ENCODE assay signal across 8 cellular contexts in the genomic region with DNA sequence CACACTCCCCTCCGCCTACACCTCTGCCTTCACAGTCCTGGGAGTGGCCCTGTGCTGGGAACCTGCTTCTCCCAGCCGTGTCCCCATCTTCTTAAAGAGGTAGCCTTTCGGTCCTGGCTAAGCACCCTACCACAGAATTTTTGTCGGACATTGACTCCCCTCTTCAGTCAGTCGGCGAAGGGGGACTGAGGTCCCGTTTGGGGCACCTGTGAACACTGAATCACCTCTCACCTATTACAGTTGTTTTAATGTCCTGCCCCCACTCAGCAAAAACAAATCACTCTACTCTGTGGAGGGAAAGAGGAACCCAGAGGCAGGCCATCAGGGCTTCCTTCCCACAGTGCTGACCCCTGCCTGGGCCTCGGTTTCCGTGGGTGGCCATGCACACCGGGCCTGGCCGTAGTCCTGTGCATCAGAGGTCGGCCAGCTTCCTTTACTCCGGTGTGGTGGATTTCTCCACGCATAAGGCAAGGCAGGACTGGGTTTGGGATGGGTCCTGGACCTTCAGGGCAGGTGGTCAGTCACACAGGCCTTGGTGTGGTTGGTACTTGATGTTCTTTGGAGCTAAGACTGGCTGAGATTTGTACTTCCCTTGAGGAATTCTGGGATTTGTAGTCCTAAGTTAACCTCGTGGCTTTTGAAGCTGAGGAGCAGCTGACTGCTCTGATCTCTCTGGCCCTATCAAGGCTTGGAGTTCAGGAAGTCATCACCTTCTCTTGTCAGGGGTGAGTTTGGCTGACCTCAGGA. TPM values are rescaled to one million over a fixed set of nuclear protein-coding genes. Genes with fewer than 3 reads are reported as not detected.
A peak's percentile ranks its signal among the peaks of the same experiment; 100 is the strongest.
DNase-seq lines count a peak whose midpoint lies in the region; ATAC-seq and TF ChIP-seq lines count a peak whose summit lies in the region.

No MANE protein-coding gene starts in this region.

- peak overlapping the region; percentile 85 for H3K4me3 Mint-ChIP-seq in effector memory CD8-positive, alpha-beta T cell

- H3K27me3 ChIP-seq in tibial artery (no peaks in the 10 kb centered on the region), HAP-1 (ENCODE audit: low read depth) (no peaks in the 10 kb centered on the region)

- H3K9me3 ChIP-seq in tibial artery, result no peaks in the 10 kb centered on the region
- H3K9me3 ChIP-seq in HAP-1, result no peaks in the 10 kb centered on the region

- DNase-seq in DMS79 treated with DMSO at 0.1 percent for 48 hours (lab: John Stamatoyannopoulos, UW) (peak; percentile 46), SK-MEL-5 (ENCODE audit: low read depth, low spot score) (peak; percentile 76), lung microvascular endothelial cell (ENCODE audit: low read depth in 2 of 2) (peak; percentile 61 to 63), tibial artery (peak; percentile 35 to 77), HAP-1 (ENCODE audit: low spot score in 2 of 2) (no peak)
- DNase-seq in effector memory CD8-positive, alpha-beta T cell, result no peak
- DNase-seq in activated CD4-positive, alpha-beta T cell treated with anti-CD3 and anti-CD28 coated beads for 4 hours, result no peak

- H3K36me3 Mint-ChIP-seq in effector memory CD8-positive, alpha-beta T cell (ENCODE audit: insufficient read depth), result peaks cover 43% of the 10 kb centered on the region

- H3K4me1 ChIP-seq in tibial artery (peaks cover 0 to 39% (median 27%) of the 10 kb centered on the region in 4 donors), HAP-1 (no peaks in the 10 kb centered on the region)

- H3K36me3 ChIP-seq in tibial artery (peaks cover 29 to 42% (median 40%) of the 10 kb centered on the region in 3 donors), HAP-1 (replicated peaks) (peaks cover 43% of the 10 kb centered on the region)

- H3K27me3 Mint-ChIP-seq in effector memory CD8-positive, alpha-beta T cell, result no peaks in the 10 kb centered on the region

- in situ Hi-C loops in SK-MEL-5 (cut with HindIII; ENCODE audit: low pct_unique_long_range_greater_than_20kb, low sequenced_read_pairs), result no loop called here
- in situ Hi-C loops in HAP-1 (cut with MboI; ENCODE audit: low sequenced_read_pairs), result no loop called here

- peaks cover 31 to 35% of the 10 kb centered on the region in 2 donors for H3K4me1 Mint-ChIP-seq in effector memory CD8-positive, alpha-beta T cell (ENCODE audit: low read depth in 2 of 2)

- H3K27ac ChIP-seq in tibial artery, result peak overlapping the region; percentile 97 to 98

- no peak for TF ChIP-seq CTCF in tibial artery (IDR thresholded peaks at IDR 0.05)

- H3K27ac Mint-ChIP-seq in effector memory CD8-positive, alpha-beta T cell, result peak overlapping the region; percentile 73 to 91

- peak; percentile 19 for ATAC-seq in HG02938 (IDR thresholded peaks at IDR 0.05; ENCODE audit: unreplicated experiment)
- peak; percentile 10 for ATAC-seq in effector memory CD8-positive, alpha-beta T cell (replicated peaks)

- H3K4me3 ChIP-seq in tibial artery (peak overlapping the region; percentile 90 to 94), HAP-1 (no peak overlapping the region)

- no peaks in the 10 kb centered on the region for H3K9me3 Mint-ChIP-seq in effector memory CD8-positive, alpha-beta T cell

- intact Hi-C loops in tibial artery (cut with DNase I; ENCODE audit: low total_unique reads), result loop anchor here (1.0 to 2.0 kb wide), 2 partner anchors 21 to 26 kb away; no protein-coding TSS in a partner anchor

RNA-seq across cellular contexts. Expression of a gene that starts 0.7 kb away (rescaled TPM):
- 17.7 and 19.5 TPM in 2 replicates for total RNA-seq in SK-MEL-5 (2014; rRNA removed; shearing (Covaris generic))
- polyA plus RNA-seq in SK-MEL-5 (2015; cell fraction: cytosol; rRNA removed), result 20.9 and 21.4 TPM in 2 replicates
- 26.0 and 34.1 TPM in 2 replicates for polyA plus RNA-seq in SK-MEL-5 (2015; cell fraction: nucleus; rRNA removed)
- total RNA-seq in lung microvascular endothelial cell, result 19.0 and 39.9 TPM in 2 replicates

RNA-seq across cellular contexts. Expression of a gene that starts 22.3 kb away (rescaled TPM):
- 211 and 237 TPM in 2 replicates for total RNA-seq in SK-MEL-5 (2014; rRNA removed; shearing (Covaris generic))
- polyA plus RNA-seq in SK-MEL-5 (2015; cell fraction: cytosol; rRNA removed), result 342 and 460 TPM in 2 replicates
- polyA plus RNA-seq in SK-MEL-5 (2015; cell fraction: nucleus; rRNA removed), result 311 and 351 TPM in 2 replicates
- 200 and 237 TPM in 2 replicates for total RNA-seq in lung microvascular endothelial cell

RNA-seq across cellular contexts. Expression of a gene that starts 24.7 kb away (rescaled TPM):
- total RNA-seq in SK-MEL-5 (2014; rRNA removed; shearing (Covaris generic)), result 5.7 and 5.9 TPM in 2 replicates
- 9.3 and 12.9 TPM in 2 replicates for polyA plus RNA-seq in SK-MEL-5 (2015; cell fraction: cytosol; rRNA removed)
- polyA plus RNA-seq in SK-MEL-5 (2015; cell fraction: nucleus; rRNA removed), result 47.1 and 73.2 TPM in 2 replicates
- total RNA-seq in lung microvascular endothelial cell, result 1.5 and 1.8 TPM in 2 replicates

RNA-seq across cellular contexts. Expression of a gene that starts 24.9 kb away (rescaled TPM):
- 131 and 144 TPM in 2 replicates for total RNA-seq in SK-MEL-5 (2014; rRNA removed; shearing (Covaris generic))
- polyA plus RNA-seq in SK-MEL-5 (2015; cell fraction: cytosol; rRNA removed), result 99.9 and 135 TPM in 2 replicates
- 210 and 223 TPM in 2 replicates for polyA plus RNA-seq in SK-MEL-5 (2015; cell fraction: nucleus; rRNA removed)
- total RNA-seq in lung microvascular endothelial cell, result 65.8 and 97.8 TPM in 2 replicates

RNA-seq across cellular contexts. Expression of a gene that starts 37.6 kb away (rescaled TPM):
- 423 and 430 TPM in 2 replicates for total RNA-seq in SK-MEL-5 (2014; rRNA removed; shearing (Covaris generic))
- polyA plus RNA-seq in SK-MEL-5 (2015; cell fraction: cytosol; rRNA removed), result 389 and 420 TPM in 2 replicates
- 339 and 360 TPM in 2 replicates for polyA plus RNA-seq in SK-MEL-5 (2015; cell fraction: nucleus; rRNA removed)
- total RNA-seq in lung microvascular endothelial cell, result 310 and 389 TPM in 2 replicates

Comparison
In these comparisons a context has a peak if more than half of its experiments do, and no peak if none do; other contexts are left out.
1. DNase-seq: peak in DMS79 treated with DMSO at 0.1 percent for 48 hours (single experiment), SK-MEL-5 (single experiment), lung microvascular endothelial cell (2 of 2) and tibial artery (2 of 2); none in effector memory CD8-positive, alpha-beta T cell (0 of 3), HAP-1 (0 of 2) and activated CD4-positive, alpha-beta T cell treated with anti-CD3 and anti-CD28 coated beads for 4 hours (0 of 2).